In the genomic region with DNA sequence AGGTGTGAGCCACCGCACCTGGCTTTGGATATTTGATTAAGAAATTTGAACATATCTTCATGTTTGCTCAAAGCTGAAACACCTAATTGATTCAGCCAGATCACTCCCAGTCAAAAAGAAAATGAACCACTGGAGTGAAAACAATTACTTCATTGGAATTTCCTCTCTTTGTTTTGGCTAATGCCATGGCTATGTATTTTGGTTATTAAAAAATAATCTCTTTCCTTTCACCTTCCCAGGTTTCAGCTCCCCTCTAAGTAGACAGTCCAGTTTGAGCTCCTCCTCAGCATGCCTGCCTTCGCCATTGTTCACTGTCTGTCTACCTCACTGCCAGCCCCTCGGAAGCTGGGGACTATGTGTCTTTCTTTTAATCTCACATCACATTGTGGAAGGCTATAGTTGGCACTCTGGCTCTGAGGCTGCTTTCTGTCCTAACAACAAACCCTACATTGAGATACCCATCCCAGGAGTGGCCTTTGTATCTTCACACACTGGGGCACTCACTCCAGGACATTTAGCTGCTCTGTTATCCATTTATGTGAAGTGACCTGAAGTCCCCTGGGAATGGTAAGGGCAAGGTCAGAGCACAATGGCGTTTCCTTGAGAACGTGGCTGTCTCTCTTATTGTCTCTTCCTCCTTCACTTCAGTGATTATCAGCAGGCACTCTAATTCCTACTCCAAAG, we compare ENCODE assay signal across 21 cellular contexts.
DNase-seq lines count a peak whose midpoint lies in the region; ATAC-seq and TF ChIP-seq lines count a peak whose summit lies in the region.
"Had no signal": no experiment of that assay in that cellular context is flagged by ENCODE, and none has a peak within 500 bp of the region (broad histone marks: within the 10 kb centered on the region; RNA-seq: fewer than 3 reads in every experiment).

No MANE protein-coding gene starts in this region.

- intact Hi-C loops in left ventricle myocardium inferior (cut with micrococcal nuclease) = no loop called here

- H3K27ac ChIP-seq in left ventricle myocardium inferior (replicated peaks) = peak overlapping the region; percentile 74
- H3K27ac ChIP-seq: ascending aorta; BLaER1 treated with 17β-estradiol and CSF1 and Interleukin-3, amounts not matched to agents 10 nM and 100 nM; SJSA1 had no signal

- H3K36me3 ChIP-seq in left ventricle myocardium inferior = no peaks in the 10 kb centered on the region
- H3K36me3 ChIP-seq: ascending aorta; BLaER1 treated with 17β-estradiol and CSF1 and Interleukin-3, amounts not matched to agents 10 nM and 100 nM; SJSA1 had no signal

- H3K27me3 ChIP-seq in left ventricle myocardium inferior (ENCODE audit: low read depth) = no peaks in the 10 kb centered on the region
- H3K27me3 ChIP-seq: ascending aorta; BLaER1 treated with 17β-estradiol and CSF1 and Interleukin-3, amounts not matched to agents 10 nM and 100 nM; SJSA1 had no signal

- no peak for ATAC-seq in HG03378 (IDR thresholded peaks at IDR 0.05; ENCODE audit: unreplicated experiment)
- ATAC-seq: activated CD8-positive, alpha-beta T cell treated with anti-CD3 and anti-CD28 coated beads for 36 hours; activated T-cell treated with anti-CD3 and anti-CD28 coated beads, Interleukin-2, amount 50 U/mL, for 4 hours; natural killer cell treated with Interleukin-12 subunit alpha and Interleukin-12 subunit beta and Interleukin-15 and Interleukin-18, amount 100 ng/mL, for 72 hours had no signal

- H3K4me1 ChIP-seq in left ventricle myocardium inferior = peaks cover 10% of the 10 kb centered on the region
- H3K4me1 ChIP-seq: ascending aorta; BLaER1 treated with 17β-estradiol and CSF1 and Interleukin-3, amounts not matched to agents 10 nM and 100 nM; SJSA1 had no signal

- DNase-seq in NCI-H748 (lab: John Stamatoyannopoulos, UW; ENCODE audit: unreplicated experiment) (peak; percentile 45), NCI-H748 treated with DMSO at 0.1 percent for 48 hours (lab: John Stamatoyannopoulos, UW) (no peak), SK-MEL-5 (ENCODE audit: low read depth, low spot score) (peak; percentile 2), left ventricle myocardium inferior (no peak), pulmonary artery endothelial cell (ENCODE audit: low read depth, low spot score) (peak; percentile 26), GDM1 (lab: John Stamatoyannopoulos, UW) (no peak), SKM-1 (lab: John Stamatoyannopoulos, UW; ENCODE audit: unreplicated experiment) (no peak)
- DNase-seq: activated CD4-positive, CD25-positive, alpha-beta regulatory T cell; activated CD8-positive, alpha-beta T cell treated with anti-CD3 and anti-CD28 coated beads for 36 hours; activated naive CD4-positive, alpha-beta T cell treated with anti-CD3 and anti-CD28 coated beads, Interleukin-2, amount 50 U/mL, for 16 hours; activated T-cell treated with anti-CD3 and anti-CD28 coated beads, Interleukin-2, amount 50 U/mL, for 4 hours; H9; MV-4-11; NCI-H526 treated with DMSO at 0.1 percent for 48 hours; stimulated activated CD4-positive, alpha-beta T cell treated with anti-CD3 and anti-CD28 coated beads, Interleukin-12 subunit alpha, Interleukin-12 subunit beta, amount 100 ng/mL, for 4 hours; substantia nigra had no signal

- TF ChIP-seq CTCF in left ventricle myocardium inferior (IDR thresholded peaks at IDR 0.05; ENCODE audit: borderline replicate concordance) = no peak

- H3K9me3 ChIP-seq in left ventricle myocardium inferior (replicated peaks) = peaks cover 25% of the 10 kb centered on the region

- H3K4me3 ChIP-seq in left ventricle myocardium inferior = peak overlapping the region; percentile 15
- H3K4me3 ChIP-seq: ascending aorta; BLaER1 treated with 17β-estradiol and CSF1 and Interleukin-3, amounts not matched to agents 10 nM and 100 nM; SJSA1 had no signal

- in situ Hi-C loops in SK-MEL-5 (cut with HindIII; ENCODE audit: low pct_unique_long_range_greater_than_20kb, low sequenced_read_pairs) = no loop called here

Comparison
In these comparisons a context has a peak if more than half of its experiments do, and no peak if none do; other contexts are left out.
1. DNase-seq: peak in NCI-H748 (single experiment), SK-MEL-5 (single experiment) and pulmonary artery endothelial cell (single experiment); none in NCI-H748 treated with DMSO at 0.1 percent for 48 hours (single experiment), left ventricle myocardium inferior (single experiment), GDM1 (single experiment) and SKM-1 (single experiment).